In genomic region chr19:35937345-35938281, GRCh38 we compare ENCODE assay signal across 8 cellular contexts. TPM values are rescaled to one million over a fixed set of nuclear protein-coding genes. Genes with fewer than 3 reads are reported as not detected.
DNase-seq lines count a peak whose midpoint lies in the region; ATAC-seq and TF ChIP-seq lines count a peak whose summit lies in the region.

No MANE protein-coding gene starts in this region.

- H3K79me2 ChIP-seq in trophoblast cell (ENCODE audit: control insufficient read depth, insufficient read depth, low read length, poor library complexity): no peaks in the 10 kb centered on the region

- peak overlapping the region; percentile 94 for H3K4me2 ChIP-seq in trophoblast cell (ENCODE audit: low read length)

- in situ Hi-C loops in Panc1 (cut with HindIII; ENCODE audit: low pct_unique_long_range_greater_than_20kb, low sequenced_read_pairs): no loop called here

- no peak overlapping the region for H3K27ac Mint-ChIP-seq in Caco-2 (ENCODE audit: unreplicated experiment)

- H3K79me1 ChIP-seq in trophoblast cell (ENCODE audit: low read length): peaks cover 4% of the 10 kb centered on the region

- no peak overlapping the region for H3K18ac ChIP-seq in trophoblast cell (ENCODE audit: low read length)

- POLR2A ChIA-PET in Caco-2 (lab: Charles Lee): no interaction called here
- POLR2A ChIA-PET in Panc1 (lab: Charles Lee): interaction anchor here (0.6 kb wide), 1 partner anchor 54 kb away, joined by 18 read pairs; no protein-coding TSS in a partner anchor

- H2AFZ ChIP-seq in trophoblast cell (ENCODE audit: insufficient read depth, low read length, poor library complexity): no peak overlapping the region

- H4K8ac ChIP-seq in trophoblast cell (ENCODE audit: low read depth, low read length): no peak overlapping the region

- peak overlapping the region; percentile 68 for H3K4me3 Mint-ChIP-seq in Caco-2 (ENCODE audit: unreplicated experiment)

- ATAC-seq in Panc1 (peak; percentile 5; the same call in 1 of the 2 replicates), esophagus mucosa (no peak), GM18870 (IDR thresholded peaks at IDR 0.05; ENCODE audit: unreplicated experiment) (no peak)

- H3K4me3 ChIP-seq in Caco-2 (ENCODE audit: low read depth, low read length): 0 out of 2 replicates have a peak overlapping the region, but pooled peaks have one; percentile 4
- peak overlapping the region; percentile 67 to 71 for H3K4me3 ChIP-seq in Panc1 (ENCODE audit: low read depth in 2 of 2, low read length in 2 of 2)
- peak overlapping the region; percentile 53 to 90 for H3K4me3 ChIP-seq in esophagus (ENCODE audit: low read depth in 1 of 2, low read length in 2 of 2)
- peak overlapping the region; percentile 20 for H3K4me3 ChIP-seq in trophoblast cell (ENCODE audit: low read depth, low read length)

- H3K4me1 ChIP-seq in Caco-2 (peaks cover 18% of the 10 kb centered on the region), Panc1 (ENCODE audit: control insufficient read depth, insufficient read depth, low read length) (peaks cover 16% of the 10 kb centered on the region), esophagus (ENCODE audit: control insufficient read depth in 2 of 2, insufficient read depth in 2 of 2, low read length in 1 of 2) (peaks cover 9 to 24% of the 10 kb centered on the region in 2 donors), trophoblast cell (ENCODE audit: control insufficient read depth in 1 of 2, insufficient read depth in 2 of 2, low read length in 2 of 2) (peaks cover 14 to 26% of the 10 kb centered on the region in 2 experiments)

- CTCF ChIA-PET in Caco-2 (lab: Charles Lee): no interaction called here
- CTCF ChIA-PET in Panc1 (lab: Charles Lee): no interaction called here

- H4K91ac ChIP-seq in trophoblast cell (ENCODE audit: low read depth, low read length): no peak overlapping the region

- H2BK12ac ChIP-seq in trophoblast cell (ENCODE audit: low read length): no peak overlapping the region

- WGBS in esophagus, 2 donors: 49% methylated on average over 14 of the region's 14 CpGs
- WGBS in trophoblast cell (ENCODE audit: extremely low coverage, insufficient coverage, insufficient read length): no CpG with 5 or more reads among the region's 14 CpGs

- no peak overlapping the region for H4K12ac ChIP-seq in trophoblast cell (ENCODE audit: low read depth, low read length)

- no peak overlapping the region for H3K14ac ChIP-seq in trophoblast cell (ENCODE audit: low read length)

- H3K9me3 ChIP-seq in Caco-2 (no peaks in the 10 kb centered on the region), Panc1 (ENCODE audit: control insufficient read depth, insufficient read depth, low read depth, low read length) (no peaks in the 10 kb centered on the region), esophagus (ENCODE audit: control insufficient read depth in 2 of 2, insufficient read depth in 1 of 2, low read depth in 1 of 2, low read length in 1 of 2) (no peaks in the 10 kb centered on the region), trophoblast cell (ENCODE audit: insufficient read depth, low read depth, low read length) (no peaks in the 10 kb centered on the region)

- no peaks in the 10 kb centered on the region for H3K36me3 ChIP-seq in Caco-2 (ENCODE audit: control insufficient read depth, insufficient read depth, low read length)
- H3K36me3 ChIP-seq in Panc1 (ENCODE audit: control insufficient read depth, insufficient read depth, low read length): no peaks in the 10 kb centered on the region
- peaks cover 0 to 17% of the 10 kb centered on the region in 2 donors for H3K36me3 ChIP-seq in esophagus (ENCODE audit: control insufficient read depth in 2 of 2, insufficient read depth in 2 of 2, low read length in 1 of 2)
- peaks cover 14 to 20% of the 10 kb centered on the region in 2 experiments for H3K36me3 ChIP-seq in trophoblast cell (ENCODE audit: control insufficient read depth in 1 of 2, insufficient read depth in 2 of 2, low read length in 2 of 2)

- TF ChIP-seq CTCF in Caco-2 (IDR thresholded peaks at IDR 0.05; ENCODE audit: insufficient read depth in 1 of 2, low read depth in 1 of 2, low read length in 1 of 2, severe bottlenecking in 1 of 2, unreplicated experiment in 1 of 2): no peak
- TF ChIP-seq CTCF in Panc1 (IDR thresholded peaks at IDR 0.05): no peak

- H3K27ac ChIP-seq in Panc1 (ENCODE audit: low read length): peak overlapping the region; percentile 82
- H3K27ac ChIP-seq in esophagus (ENCODE audit: low read depth in 2 of 2, low read length in 1 of 2): peak overlapping the region in 1 of 2 donors; percentile 28
- no peak overlapping the region for H3K27ac ChIP-seq in trophoblast cell (ENCODE audit: low read depth, low read length)

- peak overlapping the region; percentile 28 for H3K23ac ChIP-seq in trophoblast cell (ENCODE audit: low read length)

- no peak overlapping the region for H2AK5ac ChIP-seq in trophoblast cell (ENCODE audit: low read length)

- no peak overlapping the region for H2BK5ac ChIP-seq in trophoblast cell (ENCODE audit: low read depth, low read length, poor library complexity)

- peak overlapping the region; percentile 92 for H3K9ac ChIP-seq in trophoblast cell (ENCODE audit: low read length)

- no peaks in the 10 kb centered on the region for H3K9me3 Mint-ChIP-seq in Caco-2 (ENCODE audit: unreplicated experiment)

- no peaks in the 10 kb centered on the region for H3K36me3 Mint-ChIP-seq in Caco-2 (ENCODE audit: insufficient read depth, unreplicated experiment)

- intact Hi-C loops in Caco-2 (cut with micrococcal nuclease; ENCODE audit: unreplicated experiment): no loop called here
- intact Hi-C loops in Panc1 (cut with micrococcal nuclease; ENCODE audit: unreplicated experiment): no loop called here

- H3K27me3 Mint-ChIP-seq in Caco-2 (ENCODE audit: insufficient read depth, unreplicated experiment): no peaks in the 10 kb centered on the region

- H3K4ac ChIP-seq in trophoblast cell (ENCODE audit: low read depth, low read length): no peak overlapping the region

- BruUV-seq in Caco-2 (replicated peaks; lab: Mats Ljungman, UMichigan): no TSS peak
- no TSS peak for BruUV-seq in Panc1 (replicated peaks; lab: Mats Ljungman, UMichigan)

- no peak overlapping the region for H2BK120ac ChIP-seq in trophoblast cell (ENCODE audit: insufficient read depth, low read length, poor library complexity)

- DNase-seq in Caco-2 (no peak), Panc1 (ENCODE audit: low read depth, low spot score) (no peak), trophoblast cell (peak; percentile 36 to 58), GM19240 (ENCODE audit: insufficient read length, low spot score) (no peak)
- DNase-seq in activated CD8-positive, alpha-beta memory T cell treated with anti-CD3 and anti-CD28 coated beads, Interleukin-2, amount 50 U/mL, for 48 hours: no peak

- no peaks in the 10 kb centered on the region for H3K27me3 ChIP-seq in Caco-2 (replicated peaks; ENCODE audit: control insufficient read depth, insufficient read depth, low read length)
- H3K27me3 ChIP-seq in Panc1 (ENCODE audit: control insufficient read depth, insufficient read depth, low read length): no peaks in the 10 kb centered on the region
- no peaks in the 10 kb centered on the region for H3K27me3 ChIP-seq in esophagus (ENCODE audit: control insufficient read depth in 1 of 2, insufficient read depth in 2 of 2, low read length in 2 of 2)
- no peaks in the 10 kb centered on the region for H3K27me3 ChIP-seq in trophoblast cell (ENCODE audit: insufficient read depth, low read length)

- H3K4me1 Mint-ChIP-seq in Caco-2 (ENCODE audit: low read depth, unreplicated experiment): peaks cover 29% of the 10 kb centered on the region

RNA-seq across cellular contexts. Expression of gene LRFN3, which starts 1.4 kb away (rescaled TPM):
- total RNA-seq in Caco-2 (2022) (10.2 and 12.4 TPM in 2 replicates), Panc1 (2021; ENCODE audit: unreplicated experiment) (16.7 TPM), esophagus mucosa (7.7 TPM)
- 27.2 TPM for polyA plus RNA-seq in Panc1 (2012; ENCODE audit: insufficient read length)
- 1 to 10 TPM; 4.9 to 5.0 TPM for polyA plus RNA-seq in esophagus
- 16.3 and 16.4 TPM in 2 replicates for polyA plus RNA-seq in trophoblast cell (2013)

RNA-seq across cellular contexts. Expression of gene TYROBP, which starts 29.5 kb away (rescaled TPM):
- total RNA-seq in Caco-2 (2022): not detected in 2 replicates
- total RNA-seq in Panc1 (2021; ENCODE audit: unreplicated experiment): not detected
- polyA plus RNA-seq in Panc1 (2012; ENCODE audit: insufficient read length): not detected
- polyA plus RNA-seq in esophagus: 10 to 100 TPM; 16.7 to 26.8 TPM
- 0.31 TPM in 1 of 2 replicates, not detected in the other for polyA plus RNA-seq in trophoblast cell (2013)
- 4.1 TPM for total RNA-seq in esophagus mucosa

RNA-seq across cellular contexts. Expression of gene HCST, which starts 35.3 kb away (rescaled TPM):
- total RNA-seq in Caco-2 (2022) (not detected in 2 replicates), Panc1 (2021; ENCODE audit: unreplicated experiment) (2.9 TPM), esophagus mucosa (0.96 TPM)
- 4.7 TPM for polyA plus RNA-seq in Panc1 (2012; ENCODE audit: insufficient read length)
- polyA plus RNA-seq in esophagus: 1 to 10 TPM; 6.2 to 6.7 TPM
- polyA plus RNA-seq in trophoblast cell (2013): 0.94 and 1.1 TPM in 2 replicates

RNA-seq across cellular contexts. Expression of gene NFKBID, which starts 37.3 kb away (rescaled TPM):
- total RNA-seq in Caco-2 (2022) (8.0 and 10.5 TPM in 2 replicates), Panc1 (2021; ENCODE audit: unreplicated experiment) (20.5 TPM), esophagus mucosa (4.2 TPM)
- polyA plus RNA-seq in Panc1 (2012; ENCODE audit: insufficient read length): 13.0 TPM
- 1 to 10 TPM; 6.6 to 8.5 TPM for polyA plus RNA-seq in esophagus
- polyA plus RNA-seq in trophoblast cell (2013): 6.3 and 6.7 TPM in 2 replicates

RNA-seq across cellular contexts. Expression of gene SDHAF1, which starts 57.4 kb away (rescaled TPM):
- total RNA-seq in Caco-2 (2022): 26.2 and 28.1 TPM in 2 replicates
- 19.0 TPM for total RNA-seq in Panc1 (2021; ENCODE audit: unreplicated experiment)
- 15.1 TPM for polyA plus RNA-seq in Panc1 (2012; ENCODE audit: insufficient read length)
- polyA plus RNA-seq in esophagus: 10 to 100 TPM in 1 of 2 donors, 1 to 10 TPM in 1; 8.6 to 18.0 TPM
- 13.2 and 13.5 TPM in 2 replicates for polyA plus RNA-seq in trophoblast cell (2013)
- 10.2 TPM for total RNA-seq in esophagus mucosa

Comparison
In these comparisons a context has a peak if more than half of its experiments do, and no peak if none do; other contexts are left out.
1. DNase-seq: peak in trophoblast cell (2 of 2); none in Caco-2 (0 of 2), Panc1 (single experiment), activated CD8-positive, alpha-beta memory T cell treated with anti-CD3 and anti-CD28 coated beads, Interleukin-2, amount 50 U/mL, for 48 hours (single experiment) and GM19240 (single experiment).
2. H3K4me3 ChIP-seq: peak in every context shown above with its lines; median percentile 72 in esophagus; 69 in Panc1; 20 in trophoblast cell; 4 in Caco-2.